9 cellular contexts compared by ENCODE assay signal in the genomic region with DNA sequence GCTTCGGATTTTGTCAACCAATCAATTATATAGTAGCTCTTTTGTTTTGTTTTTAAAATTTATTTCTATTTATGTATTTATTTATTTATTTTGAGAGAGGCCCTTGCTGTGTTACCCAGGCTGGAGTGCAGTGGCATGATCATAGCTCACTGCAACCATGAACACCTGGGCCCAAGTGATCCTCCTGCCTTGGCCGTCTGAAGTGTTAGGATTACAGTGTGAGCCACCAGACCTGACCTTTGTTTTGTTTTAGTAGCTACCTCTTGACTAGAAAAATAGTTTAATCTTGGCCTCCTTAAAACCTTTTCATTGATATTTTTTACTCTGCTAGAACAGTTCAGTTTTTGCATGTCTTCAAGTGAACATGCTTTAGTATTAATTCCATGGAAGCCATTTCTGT. TPM values are rescaled to one million over a fixed set of nuclear protein-coding genes. Genes with fewer than 3 reads are reported as not detected.
DNase-seq lines count a peak whose midpoint lies in the region; ATAC-seq and TF ChIP-seq lines count a peak whose summit lies in the region.
"Had no signal": no experiment of that assay in that cellular context is flagged by ENCODE, and none has a peak within 500 bp of the region (broad histone marks: within the 10 kb centered on the region; RNA-seq: fewer than 3 reads in every experiment).

No MANE protein-coding gene starts in this region.

- H3K9me1 ChIP-seq in IMR-90 (ENCODE audit: insufficient read depth, low read length) = peaks cover 34% of the 10 kb centered on the region

- H3K56ac ChIP-seq in IMR-90 (ENCODE audit: extremely low read depth, insufficient read depth, low read length) = peak overlapping the region; percentile 56; the same call in 1 of the 2 replicates

- TF ChIP-seq CTCF in IMR-90 (conservative IDR thresholded peaks at IDR 0.05; ENCODE audit: low read depth, low read length) = no peak

- in situ Hi-C loops in IMR-90 (cut with MboI; ENCODE audit: low sequenced_read_pairs) = no loop called here

- peak overlapping the region; percentile 75 to 80 (median 77) for H3K4me3 Mint-ChIP-seq in CD4-positive, CD25-positive, alpha-beta regulatory T cell
- H3K4me3 Mint-ChIP-seq in naive thymus-derived CD8-positive, alpha-beta T cell = peak overlapping the region; percentile 68 to 90 (median 80)
- peak overlapping the region in 1 of 2 donors; percentile 71 for H3K4me3 Mint-ChIP-seq in stimulated activated naive CD8-positive, alpha-beta T cell treated with anti-CD3 and anti-CD28 coated beads, Interleukin-15, amount 100 ng/mL, for 72 hours

- no peaks in the 10 kb centered on the region for H3K9me3 ChIP-seq in CD4-positive, CD25-positive, alpha-beta regulatory T cell (ENCODE audit: control insufficient read depth in 2 of 2, low read length in 2 of 2)
- H3K9me3 ChIP-seq in IMR-90 (ENCODE audit: control insufficient read depth, insufficient read depth, low read length) = no peaks in the 10 kb centered on the region

- H4K20me1 ChIP-seq in IMR-90 (ENCODE audit: insufficient read depth, low read length) = peaks cover 3% of the 10 kb centered on the region; the same call in 1 of the 2 replicates

- no peaks in the 10 kb centered on the region for H3K27me3 ChIP-seq in CD4-positive, CD25-positive, alpha-beta regulatory T cell (ENCODE audit: control insufficient read depth, insufficient read depth, low read length)
- H3K27me3 ChIP-seq in IMR-90 (ENCODE audit: control insufficient read depth, insufficient read depth, low read length) = no peaks in the 10 kb centered on the region

- H2AK5ac ChIP-seq in IMR-90 (ENCODE audit: low read depth, low read length) = peak overlapping the region; percentile 96

- H2AFZ ChIP-seq in IMR-90 (replicated peaks; ENCODE audit: low read length, poor library complexity) = no peak overlapping the region

- peak overlapping the region; percentile 90 to 93 for H4K8ac ChIP-seq in IMR-90 (ENCODE audit: low read depth in 2 of 2, low read length in 2 of 2)

- intact Hi-C loops in IMR-90 (cut with micrococcal nuclease) (no loop called here), posterior cingulate gyrus (cut with DNase I) (no loop called here)

- peak overlapping the region; percentile 90 for H2BK5ac ChIP-seq in IMR-90 (ENCODE audit: low read depth, low read length, poor library complexity, severe bottlenecking)

- H2AK9ac ChIP-seq in IMR-90 (replicated peaks; ENCODE audit: low read depth, low read length, poor library complexity) = peak overlapping the region; percentile 74

- H3K4me1 ChIP-seq in CD4-positive, CD25-positive, alpha-beta regulatory T cell (ENCODE audit: control insufficient read depth, insufficient read depth, low read length, poor library complexity, severe bottlenecking) = peaks cover 62% of the 10 kb centered on the region
- H3K4me1 ChIP-seq in IMR-90 (ENCODE audit: control insufficient read depth, insufficient read depth, low read length) = peaks cover 35% of the 10 kb centered on the region

- H3K23ac ChIP-seq in IMR-90 (ENCODE audit: low read depth, low read length) = peak overlapping the region; percentile 71; the same call in 1 of the 2 replicates

- no peaks in the 10 kb centered on the region for H3K9me3 Mint-ChIP-seq in CD4-positive, CD25-positive, alpha-beta regulatory T cell
- H3K9me3 Mint-ChIP-seq in naive thymus-derived CD8-positive, alpha-beta T cell = no peaks in the 10 kb centered on the region
- H3K9me3 Mint-ChIP-seq in stimulated activated naive CD8-positive, alpha-beta T cell treated with anti-CD3 and anti-CD28 coated beads, Interleukin-15, amount 100 ng/mL, for 72 hours = no peaks in the 10 kb centered on the region

- H3K27ac ChIP-seq in CD4-positive, CD25-positive, alpha-beta regulatory T cell (ENCODE audit: insufficient read depth, low read length, poor library complexity, severe bottlenecking) = peak overlapping the region; percentile 87
- H3K27ac ChIP-seq in IMR-90 (ENCODE audit: insufficient read depth, low read length) = peak overlapping the region; percentile 94; the same call in 1 of the 2 replicates
- peak overlapping the region; percentile 20 for H3K27ac ChIP-seq in cingulate gyrus (ENCODE audit: low read depth, low read length)

- peaks cover 3% of the 10 kb centered on the region for H3K36me3 ChIP-seq in CD4-positive, CD25-positive, alpha-beta regulatory T cell (ENCODE audit: control insufficient read depth, insufficient read depth, low read length)
- H3K36me3 ChIP-seq in IMR-90 (ENCODE audit: control insufficient read depth, insufficient read depth, low read length) = peaks cover 7% of the 10 kb centered on the region

- DNase-seq in CD4-positive, CD25-positive, alpha-beta regulatory T cell = no peak
- DNase-seq in IMR-90 (no peak), NCI-H146 treated with DMSO at 0.1 percent for 48 hours (lab: John Stamatoyannopoulos, UW; ENCODE audit: unreplicated experiment) (no peak), posterior cingulate gyrus (no peak)
- no peak for DNase-seq in naive thymus-derived CD8-positive, alpha-beta T cell
- no peak for DNase-seq in stimulated activated naive CD8-positive, alpha-beta T cell treated with anti-CD3 and anti-CD28 coated beads, Interleukin-15, amount 100 ng/mL, for 72 hours
- DNase-seq: H7 had no signal

- no peaks in the 10 kb centered on the region for H3K27me3 Mint-ChIP-seq in CD4-positive, CD25-positive, alpha-beta regulatory T cell
- H3K27me3 Mint-ChIP-seq in naive thymus-derived CD8-positive, alpha-beta T cell = no peaks in the 10 kb centered on the region
- no peaks in the 10 kb centered on the region for H3K27me3 Mint-ChIP-seq in stimulated activated naive CD8-positive, alpha-beta T cell treated with anti-CD3 and anti-CD28 coated beads, Interleukin-15, amount 100 ng/mL, for 72 hours

- H2BK15ac ChIP-seq in IMR-90 (ENCODE audit: low read depth, low read length) = peak overlapping the region; percentile 81; the same call in 1 of the 3 replicates

- ATAC-seq in CD4-positive, CD25-positive, alpha-beta regulatory T cell (ENCODE audit: low read depth in 2 of 2) = no peak
- ATAC-seq in IMR-90 (ENCODE audit: low read depth) (no peak), GM18870 (IDR thresholded peaks at IDR 0.05; ENCODE audit: unreplicated experiment) (no peak)
- peak; percentile 0 to 11 for ATAC-seq in naive thymus-derived CD8-positive, alpha-beta T cell
- no peak for ATAC-seq in stimulated activated naive CD8-positive, alpha-beta T cell treated with anti-CD3 and anti-CD28 coated beads, Interleukin-15, amount 100 ng/mL, for 72 hours

- H3K4me2 ChIP-seq in IMR-90 (ENCODE audit: low read depth, low read length) = peak overlapping the region; percentile 62; the same call in 1 of the 2 replicates

- H3K4ac ChIP-seq in IMR-90 (ENCODE audit: low read depth, low read length) = peak overlapping the region; percentile 95

- dilution Hi-C loops in IMR-90 (cut with HindIII; ENCODE audit: low sequenced_read_pairs, unreplicated experiment) = no loop called here

- H2BK20ac ChIP-seq in IMR-90 (ENCODE audit: low read depth, low read length) = peak overlapping the region; percentile 80

- peak overlapping the region; percentile 87 for H2BK120ac ChIP-seq in IMR-90 (ENCODE audit: low read depth, low read length)

- CTCF ChIA-PET in IMR-90 (lab: Yijun Ruan, JAX) = interaction anchor here (2.9 kb wide), 1 partner anchor 77 kb away, joined by 9 read pairs; no protein-coding TSS in a partner anchor

- H3K9ac ChIP-seq in IMR-90 (ENCODE audit: low read depth, low read length) = peak overlapping the region; percentile 50

- peaks cover 16% of the 10 kb centered on the region for H3K36me3 Mint-ChIP-seq in CD4-positive, CD25-positive, alpha-beta regulatory T cell
- H3K36me3 Mint-ChIP-seq in naive thymus-derived CD8-positive, alpha-beta T cell = peaks cover 0 to 13% (median 4%) of the 10 kb centered on the region in 3 donors

- peaks cover 22 to 89% (median 65%) of the 10 kb centered on the region in 4 donors for H3K4me1 Mint-ChIP-seq in CD4-positive, CD25-positive, alpha-beta regulatory T cell
- H3K4me1 Mint-ChIP-seq in naive thymus-derived CD8-positive, alpha-beta T cell = peaks cover 52 to 91% (median 81%) of the 10 kb centered on the region in 4 donors
- H3K4me1 Mint-ChIP-seq in stimulated activated naive CD8-positive, alpha-beta T cell treated with anti-CD3 and anti-CD28 coated beads, Interleukin-15, amount 100 ng/mL, for 72 hours = peaks cover 75% of the 10 kb centered on the region

- no CpG with 5 or more reads among the region's 2 CpGs for WGBS in IMR-90 (ENCODE audit: extremely low coverage in 2 of 2, insufficient read length in 1 of 2), 2 experiments

- peak overlapping the region; percentile 83 for H3K4me3 ChIP-seq in CD4-positive, CD25-positive, alpha-beta regulatory T cell (ENCODE audit: low read depth, low read length)
- H3K4me3 ChIP-seq in IMR-90 (ENCODE audit: insufficient read depth, low read depth, low read length) = no peak overlapping the region

- POLR2A ChIA-PET in IMR-90 (lab: Charles Lee; ENCODE audit: unreplicated experiment) = interaction anchor here (1.3 kb wide), 1 partner anchor 8 kb away, joined by 4 read pairs; no protein-coding TSS in a partner anchor
- POLR2A ChIA-PET in naive thymus-derived CD8-positive, alpha-beta T cell (lab: Charles Lee) = interaction anchor here (0.6 to 6.1 kb wide), 8 partner anchors 9 to 408 kb away, joined by 3 to 59 read pairs (median 6); a partner anchor contains a TSS

- BruUV-seq in IMR-90 (replicated peaks; lab: Mats Ljungman, UMichigan) = no TSS peak

- TF ChIP-seq POLR2A in IMR-90 (IDR thresholded peaks at IDR 0.05; ENCODE audit: low read depth, low read length) = no peak

- no peak for TF ChIP-seq RAD21 in IMR-90 (IDR thresholded peaks at IDR 0.05; ENCODE audit: low read length)

- peak overlapping the region; percentile 92 for H3K18ac ChIP-seq in IMR-90 (ENCODE audit: low read depth, low read length)

- H3K14ac ChIP-seq in IMR-90 (replicated peaks; ENCODE audit: low read depth, low read length) = peak overlapping the region; percentile 88

- peak overlapping the region; percentile 94 for H4K91ac ChIP-seq in IMR-90 (ENCODE audit: insufficient read depth, low read depth, low read length)

- peaks cover 50 to 79% of the 10 kb centered on the region in 2 experiments for H3K79me1 ChIP-seq in IMR-90 (ENCODE audit: low read depth in 1 of 2, low read length in 2 of 2)

- peak overlapping the region; percentile 94 to 98 (median 97) for H3K27ac Mint-ChIP-seq in CD4-positive, CD25-positive, alpha-beta regulatory T cell
- H3K27ac Mint-ChIP-seq in naive thymus-derived CD8-positive, alpha-beta T cell = peak overlapping the region; percentile 86 to 99 (median 96)
- no peak overlapping the region for H3K27ac Mint-ChIP-seq in stimulated activated naive CD8-positive, alpha-beta T cell treated with anti-CD3 and anti-CD28 coated beads, Interleukin-15, amount 100 ng/mL, for 72 hours

- peak overlapping the region; percentile 78 for H4K5ac ChIP-seq in IMR-90 (ENCODE audit: low read depth, low read length)

RNA-seq across cellular contexts. Expression of a gene that starts 15.1 kb away (rescaled TPM):
- 47.4 TPM for total RNA-seq in CD4-positive, CD25-positive, alpha-beta regulatory T cell
- polyA plus RNA-seq in CD4-positive, CD25-positive, alpha-beta regulatory T cell = 1 to 10 TPM; 3.2 to 6.6 (median 4.5) TPM
- 13.8 and 15.0 TPM in 2 replicates for total RNA-seq in IMR-90 (2012; rRNA removed)
- polyA plus RNA-seq in IMR-90 (2012; rRNA removed) = 16.9 and 21.5 TPM in 2 replicates
- polyA plus RNA-seq in IMR-90 (2012; cell fraction: cytosol; rRNA removed) = 8.9 and 11.8 TPM in 2 replicates
- polyA plus RNA-seq in IMR-90 (2012; cell fraction: nucleus; rRNA removed; ENCODE audit: low replicate concordance) = 35.6 and 45.2 TPM in 2 replicates
- 10 to 100 TPM; 41.5 to 53.7 TPM for total RNA-seq in naive thymus-derived CD8-positive, alpha-beta T cell
- 1 to 10 TPM; 5.4 to 6.3 (median 5.6) TPM for polyA plus RNA-seq in naive thymus-derived CD8-positive, alpha-beta T cell

Comparison
In these comparisons a context has a peak if more than half of its experiments do, and no peak if none do; other contexts are left out.
1. ATAC-seq: peak in naive thymus-derived CD8-positive, alpha-beta T cell (2 of 2); none in CD4-positive, CD25-positive, alpha-beta regulatory T cell (0 of 2), IMR-90 (single experiment), GM18870 (single experiment) and stimulated activated naive CD8-positive, alpha-beta T cell treated with anti-CD3 and anti-CD28 coated beads, Interleukin-15, amount 100 ng/mL, for 72 hours (single experiment).
2. H3K27ac ChIP-seq: peak in every context shown above with its lines; median percentile 94 in IMR-90; 87 in CD4-positive, CD25-positive, alpha-beta regulatory T cell; 20 in cingulate gyrus.
3. H3K27ac Mint-ChIP-seq: peak in CD4-positive, CD25-positive, alpha-beta regulatory T cell (3 of 3) and naive thymus-derived CD8-positive, alpha-beta T cell (10 of 10); none in stimulated activated naive CD8-positive, alpha-beta T cell treated with anti-CD3 and anti-CD28 coated beads, Interleukin-15, amount 100 ng/mL, for 72 hours (0 of 2).